In genomic region chr16:14602443-14602963, GRCh38 we compare ENCODE assay signal across 23 cellular contexts.
"Had no signal": no experiment of that assay in that cellular context is flagged by ENCODE, and none has a peak within 500 bp of the region (broad histone marks: within the 10 kb centered on the region; RNA-seq: fewer than 3 reads in every experiment).

No MANE protein-coding gene starts in this region.

- FAIRE-seq: astrocyte had no signal

- H3K9me3 ChIP-seq: left lung, testis, vagina had no signal

- H3K9ac ChIP-seq: neural progenitor cell had no signal

- DNase-seq: activated B cell treated with CpG ODN at 0.5 μM for 24 hours; activated CD4-positive, alpha-beta memory T cell treated with anti-CD3 and anti-CD28 coated beads, Interleukin-2, amount 10 ng/mL, durations not matched to agents 7 days and 5 days; activated CD4-positive, alpha-beta T cell treated with anti-CD3 and anti-CD28 coated beads for 4 hours; activated naive CD4-positive, alpha-beta T cell; central memory CD4-positive, alpha-beta T cell; dermis blood vessel endothelial cell; effector CD8-positive, alpha-beta T cell; foreskin keratinocyte; kidney glomerular epithelial cell; left lung; naive thymus-derived CD4-positive, alpha-beta T cell; stimulated activated CD4-positive, alpha-beta T cell treated with anti-CD3 and anti-CD28 coated beads, Interleukin-12 subunit alpha, Interleukin-12 subunit beta, amount 100 ng/mL, for 4 hours; stimulated activated CD4-positive, alpha-beta T cell treated with anti-CD3 and anti-CD28 coated beads, Interleukin-4, amount 100 ng/mL, for 4 hours; T-cell; T1000; testis had no signal

- H3K4me1 ChIP-seq: foreskin keratinocyte, left lung, neural progenitor cell, testis, vagina had no signal

- H3K27me3 ChIP-seq: foreskin keratinocyte, left lung, neural progenitor cell, testis, vagina had no signal

- H3K9me3 Mint-ChIP-seq: activated B cell treated with CpG ODN at 0.5 μM for 24 hours; activated CD4-positive, alpha-beta memory T cell treated with anti-CD3 and anti-CD28 coated beads, Interleukin-2, amount 10 ng/mL, durations not matched to agents 7 days and 5 days; activated T-helper 17 cell treated with anti-CD3 and anti-CD28 coated beads, Interleukin-2, amount 50 U/mL, for 72 hours; naive thymus-derived CD4-positive, alpha-beta T cell; neural progenitor cell; T-cell; type B pancreatic cell had no signal

- H3K4me3 Mint-ChIP-seq: activated B cell treated with CpG ODN at 0.5 μM for 24 hours; activated CD4-positive, alpha-beta memory T cell treated with anti-CD3 and anti-CD28 coated beads, Interleukin-2, amount 10 ng/mL, durations not matched to agents 7 days and 5 days; activated naive CD8-positive, alpha-beta T cell; activated T-helper 17 cell treated with anti-CD3 and anti-CD28 coated beads, Interleukin-2, amount 50 U/mL, for 72 hours; naive thymus-derived CD4-positive, alpha-beta T cell; neural progenitor cell; T-cell; type B pancreatic cell had no signal

- H2AFZ ChIP-seq: neural progenitor cell had no signal

- H3K4me2 ChIP-seq: neural progenitor cell had no signal

- H3K27ac ChIP-seq: foreskin keratinocyte, left lung, neural progenitor cell, testis, vagina had no signal

- H3K27ac Mint-ChIP-seq: activated B cell treated with CpG ODN at 0.5 μM for 24 hours; activated CD4-positive, alpha-beta memory T cell treated with anti-CD3 and anti-CD28 coated beads, Interleukin-2, amount 10 ng/mL, durations not matched to agents 7 days and 5 days; activated naive CD8-positive, alpha-beta T cell; activated T-helper 17 cell treated with anti-CD3 and anti-CD28 coated beads, Interleukin-2, amount 50 U/mL, for 72 hours; neural progenitor cell; progenitor cell of endocrine pancreas; type B pancreatic cell had no signal

- H3K4me1 Mint-ChIP-seq: activated CD4-positive, alpha-beta memory T cell treated with anti-CD3 and anti-CD28 coated beads, Interleukin-2, amount 10 ng/mL, durations not matched to agents 7 days and 5 days; activated T-helper 17 cell treated with anti-CD3 and anti-CD28 coated beads, Interleukin-2, amount 50 U/mL, for 72 hours; neural progenitor cell had no signal

- ATAC-seq: activated T-helper 17 cell treated with anti-CD3 and anti-CD28 coated beads, Interleukin-2, amount 50 U/mL, for 72 hours; foreskin keratinocyte; left lung; naive thymus-derived CD4-positive, alpha-beta T cell; T-cell had no signal

- H3K27me3 Mint-ChIP-seq: activated B cell treated with CpG ODN at 0.5 μM for 24 hours; activated CD4-positive, alpha-beta memory T cell treated with anti-CD3 and anti-CD28 coated beads, Interleukin-2, amount 10 ng/mL, durations not matched to agents 7 days and 5 days; activated naive CD8-positive, alpha-beta T cell; activated T-helper 17 cell treated with anti-CD3 and anti-CD28 coated beads, Interleukin-2, amount 50 U/mL, for 72 hours; naive thymus-derived CD4-positive, alpha-beta T cell; progenitor cell of endocrine pancreas; T-cell; type B pancreatic cell had no signal
